Comparison of ENCODE assay signal across 28 cellular contexts in the genomic region with DNA sequence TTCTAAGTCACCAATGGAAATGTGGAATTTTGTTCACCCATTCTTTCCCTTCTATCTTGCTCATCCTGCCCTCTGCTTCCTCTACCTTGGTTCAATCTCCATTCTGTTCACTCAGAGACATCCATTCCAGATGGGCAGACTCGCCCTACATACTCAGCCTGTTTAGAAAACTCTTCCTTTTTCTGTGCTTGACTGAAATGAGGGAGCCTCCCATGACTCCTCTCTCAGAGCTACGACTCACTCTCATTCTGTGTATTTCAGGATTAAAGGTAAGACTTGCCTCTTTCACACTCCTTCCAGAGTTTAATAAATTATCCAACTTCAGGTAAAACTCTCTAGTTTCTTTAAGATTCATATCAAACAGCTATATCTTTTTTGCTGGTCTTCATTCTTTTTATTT.
"Had no signal": no experiment of that assay in that cellular context is flagged by ENCODE, and none has a peak within 500 bp of the region (broad histone marks: within the 10 kb centered on the region; RNA-seq: fewer than 3 reads in every experiment).

No MANE protein-coding gene starts in this region.

- H3K9me3 ChIP-seq: gastrocnemius medialis, lower lobe of right lung, prostate gland, right atrium auricular region, thyroid gland, vagina had no signal

- H3K79me2 ChIP-seq: parathyroid adenoma had no signal

- FAIRE-seq: endometrium, keratinocyte had no signal

- H3K4me3 Mint-ChIP-seq: effector memory CD8-positive, alpha-beta T cell; memory B cell; mesothelial cell of epicardium; naive thymus-derived CD4-positive, alpha-beta T cell; nephron; neural progenitor cell; stimulated activated naive CD8-positive, alpha-beta T cell treated with anti-CD3 and anti-CD28 coated beads, Interleukin-15, amount 100 ng/mL, for 72 hours had no signal

- ATAC-seq: effector memory CD8-positive, alpha-beta T cell; esophagus mucosa; gastrocnemius medialis; left ventricle myocardium superior; lower lobe of right lung; naive thymus-derived CD4-positive, alpha-beta T cell; sciatic nerve; stimulated activated naive CD8-positive, alpha-beta T cell treated with anti-CD3 and anti-CD28 coated beads, Interleukin-15, amount 100 ng/mL, for 72 hours had no signal

- H3K27ac ChIP-seq: gastrocnemius medialis, lower lobe of right lung, neural progenitor cell, parathyroid adenoma, prostate gland, right atrium auricular region, thyroid gland, vagina had no signal

- DNase-seq: cortex of kidney; effector memory CD8-positive, alpha-beta T cell; gastrocnemius medialis; head of caudate nucleus; left ventricle myocardium superior; lower lobe of right lung; naive thymus-derived CD4-positive, alpha-beta T cell; stimulated activated CD4-positive, alpha-beta T cell treated with anti-CD3 and anti-CD28 coated beads, Interleukin-12 subunit alpha, Interleukin-12 subunit beta, amount 100 ng/mL, for 4 hours; stimulated activated CD4-positive, alpha-beta T cell treated with anti-CD3 and anti-CD28 coated beads, Interleukin-1b, Interleukin-23, amount 100 ng/mL, for 48 hours; stimulated activated CD4-positive, alpha-beta T cell treated with anti-CD3 and anti-CD28 coated beads, Interleukin-4, amount 100 ng/mL, for 1 hour; stimulated activated CD8-positive, alpha-beta memory T cell treated with anti-CD3 and anti-CD28 coated beads, Interleukin-4, amount 100 ng/mL, for 48 hours; stimulated activated naive CD4-positive, alpha-beta T cell; stimulated activated naive CD8-positive, alpha-beta T cell treated with anti-CD3 and anti-CD28 coated beads, Interleukin-15, amount 100 ng/mL, for 72 hours; thyroid gland; trophoblast cell had no signal

- H3K36me3 ChIP-seq: gastrocnemius medialis, lower lobe of right lung, neural progenitor cell, prostate gland, right atrium auricular region, thyroid gland, vagina had no signal

- H3K9ac ChIP-seq: neural progenitor cell, parathyroid adenoma had no signal

- H3K36me3 Mint-ChIP-seq: memory B cell, mesothelial cell of epicardium, neural progenitor cell had no signal

- H3K27me3 ChIP-seq: gastrocnemius medialis, neural progenitor cell, right atrium auricular region, thyroid gland, vagina had no signal

- H2AFZ ChIP-seq: neural progenitor cell, parathyroid adenoma had no signal

- H3K27ac Mint-ChIP-seq: effector memory CD8-positive, alpha-beta T cell; memory B cell; mesothelial cell of epicardium; naive thymus-derived CD4-positive, alpha-beta T cell; nephron; neural progenitor cell; stimulated activated naive CD8-positive, alpha-beta T cell treated with anti-CD3 and anti-CD28 coated beads, Interleukin-15, amount 100 ng/mL, for 72 hours had no signal

- H3K4me3 ChIP-seq: gastrocnemius medialis, lower lobe of right lung, neural progenitor cell, prostate gland, right atrium auricular region, smooth muscle cell, thyroid gland, vagina had no signal

- H3K4me2 ChIP-seq: neural progenitor cell, smooth muscle cell had no signal

- H3K9me3 Mint-ChIP-seq: effector memory CD8-positive, alpha-beta T cell; neural progenitor cell; stimulated activated naive CD8-positive, alpha-beta T cell treated with anti-CD3 and anti-CD28 coated beads, Interleukin-15, amount 100 ng/mL, for 72 hours had no signal

- H3K4me1 Mint-ChIP-seq: memory B cell; naive thymus-derived CD4-positive, alpha-beta T cell; neural progenitor cell; stimulated activated naive CD8-positive, alpha-beta T cell treated with anti-CD3 and anti-CD28 coated beads, Interleukin-15, amount 100 ng/mL, for 72 hours had no signal

- H3K4me1 ChIP-seq: gastrocnemius medialis, neural progenitor cell, prostate gland, vagina had no signal
